1 cellular context compared by ENCODE assay signal in the genomic region with DNA sequence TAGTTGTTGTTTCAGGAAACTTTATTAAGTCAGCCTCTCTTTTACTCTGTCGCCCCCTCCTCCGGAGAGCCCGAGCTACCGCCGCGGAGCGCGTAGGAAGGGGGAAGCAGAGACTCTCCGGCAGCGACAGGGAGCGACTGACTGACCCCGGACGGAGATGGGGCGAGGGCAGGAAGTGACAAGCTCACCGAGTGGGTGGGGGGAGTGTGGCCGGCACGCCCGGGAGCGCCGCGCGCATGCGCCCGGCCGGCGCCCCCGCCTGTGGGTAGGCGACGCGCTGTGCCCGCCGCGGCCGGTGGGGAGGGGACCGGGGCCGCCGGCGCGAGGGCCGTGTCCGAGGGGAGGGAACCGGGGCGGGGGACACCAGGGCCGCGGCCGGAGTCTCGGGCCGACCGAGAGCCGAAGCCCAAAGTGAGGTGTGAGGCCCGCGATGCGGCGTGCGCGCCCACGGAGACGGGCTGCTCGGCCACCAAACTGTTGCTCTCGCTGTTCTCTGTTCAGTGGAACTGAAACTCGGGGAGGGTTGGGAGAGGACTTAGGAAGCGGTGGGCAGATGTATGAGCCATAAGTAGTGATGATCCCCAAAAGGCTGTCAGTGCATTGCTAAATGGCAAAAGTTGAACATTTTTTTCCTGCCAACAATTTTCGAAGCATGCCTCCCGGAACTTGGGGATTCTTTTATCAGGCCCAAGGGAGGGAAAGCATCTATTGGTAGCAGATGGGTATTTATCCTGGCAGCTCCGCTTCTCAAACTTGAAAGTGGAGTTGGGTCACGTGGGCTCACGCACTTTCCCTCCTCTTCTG.
TF ChIP-seq lines count a peak whose summit lies in the region.

A gene with protein sequence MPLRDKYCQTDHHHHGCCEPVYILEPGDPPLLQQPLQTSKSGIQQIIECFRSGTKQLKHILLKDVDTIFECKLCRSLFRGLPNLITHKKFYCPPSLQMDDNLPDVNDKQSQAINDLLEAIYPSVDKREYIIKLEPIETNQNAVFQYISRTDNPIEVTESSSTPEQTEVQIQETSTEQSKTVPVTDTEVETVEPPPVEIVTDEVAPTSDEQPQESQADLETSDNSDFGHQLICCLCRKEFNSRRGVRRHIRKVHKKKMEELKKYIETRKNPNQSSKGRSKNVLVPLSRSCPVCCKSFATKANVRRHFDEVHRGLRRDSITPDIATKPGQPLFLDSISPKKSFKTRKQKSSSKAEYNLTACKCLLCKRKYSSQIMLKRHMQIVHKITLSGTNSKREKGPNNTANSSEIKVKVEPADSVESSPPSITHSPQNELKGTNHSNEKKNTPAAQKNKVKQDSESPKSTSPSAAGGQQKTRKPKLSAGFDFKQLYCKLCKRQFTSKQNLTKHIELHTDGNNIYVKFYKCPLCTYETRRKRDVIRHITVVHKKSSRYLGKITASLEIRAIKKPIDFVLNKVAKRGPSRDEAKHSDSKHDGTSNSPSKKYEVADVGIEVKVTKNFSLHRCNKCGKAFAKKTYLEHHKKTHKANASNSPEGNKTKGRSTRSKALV (minus strand): TSS at position 143 of the 804 bp plus-strand sequence. CDS start 1,151 bp downstream, outside the sequence.

TF ChIP-seq in GM12878, 131 proteins besides CTCF, POLR2A, EP300 and RAD21 (continued from another document and continues in another):
- TF ChIP-seq, protein P1, sequence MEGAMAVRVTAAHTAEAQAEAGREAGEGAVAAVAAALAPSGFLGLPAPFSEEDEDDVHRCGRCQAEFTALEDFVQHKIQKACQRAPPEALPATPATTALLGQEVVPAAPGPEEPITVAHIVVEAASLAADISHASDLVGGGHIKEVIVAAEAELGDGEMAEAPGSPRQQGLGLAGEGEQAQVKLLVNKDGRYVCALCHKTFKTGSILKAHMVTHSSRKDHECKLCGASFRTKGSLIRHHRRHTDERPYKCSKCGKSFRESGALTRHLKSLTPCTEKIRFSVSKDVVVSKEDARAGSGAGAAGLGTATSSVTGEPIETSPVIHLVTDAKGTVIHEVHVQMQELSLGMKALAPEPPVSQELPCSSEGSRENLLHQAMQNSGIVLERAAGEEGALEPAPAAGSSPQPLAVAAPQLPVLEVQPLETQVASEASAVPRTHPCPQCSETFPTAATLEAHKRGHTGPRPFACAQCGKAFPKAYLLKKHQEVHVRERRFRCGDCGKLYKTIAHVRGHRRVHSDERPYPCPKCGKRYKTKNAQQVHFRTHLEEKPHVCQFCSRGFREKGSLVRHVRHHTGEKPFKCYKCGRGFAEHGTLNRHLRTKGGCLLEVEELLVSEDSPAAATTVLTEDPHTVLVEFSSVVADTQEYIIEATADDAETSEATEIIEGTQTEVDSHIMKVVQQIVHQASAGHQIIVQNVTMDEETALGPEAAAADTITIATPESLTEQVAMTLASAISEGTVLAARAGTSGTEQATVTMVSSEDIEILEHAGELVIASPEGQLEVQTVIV (IDR thresholded peaks at IDR 0.05; ENCODE audit: borderline replicate concordance, partially characterized antibody), result no peak
- TF ChIP-seq, protein P2, sequence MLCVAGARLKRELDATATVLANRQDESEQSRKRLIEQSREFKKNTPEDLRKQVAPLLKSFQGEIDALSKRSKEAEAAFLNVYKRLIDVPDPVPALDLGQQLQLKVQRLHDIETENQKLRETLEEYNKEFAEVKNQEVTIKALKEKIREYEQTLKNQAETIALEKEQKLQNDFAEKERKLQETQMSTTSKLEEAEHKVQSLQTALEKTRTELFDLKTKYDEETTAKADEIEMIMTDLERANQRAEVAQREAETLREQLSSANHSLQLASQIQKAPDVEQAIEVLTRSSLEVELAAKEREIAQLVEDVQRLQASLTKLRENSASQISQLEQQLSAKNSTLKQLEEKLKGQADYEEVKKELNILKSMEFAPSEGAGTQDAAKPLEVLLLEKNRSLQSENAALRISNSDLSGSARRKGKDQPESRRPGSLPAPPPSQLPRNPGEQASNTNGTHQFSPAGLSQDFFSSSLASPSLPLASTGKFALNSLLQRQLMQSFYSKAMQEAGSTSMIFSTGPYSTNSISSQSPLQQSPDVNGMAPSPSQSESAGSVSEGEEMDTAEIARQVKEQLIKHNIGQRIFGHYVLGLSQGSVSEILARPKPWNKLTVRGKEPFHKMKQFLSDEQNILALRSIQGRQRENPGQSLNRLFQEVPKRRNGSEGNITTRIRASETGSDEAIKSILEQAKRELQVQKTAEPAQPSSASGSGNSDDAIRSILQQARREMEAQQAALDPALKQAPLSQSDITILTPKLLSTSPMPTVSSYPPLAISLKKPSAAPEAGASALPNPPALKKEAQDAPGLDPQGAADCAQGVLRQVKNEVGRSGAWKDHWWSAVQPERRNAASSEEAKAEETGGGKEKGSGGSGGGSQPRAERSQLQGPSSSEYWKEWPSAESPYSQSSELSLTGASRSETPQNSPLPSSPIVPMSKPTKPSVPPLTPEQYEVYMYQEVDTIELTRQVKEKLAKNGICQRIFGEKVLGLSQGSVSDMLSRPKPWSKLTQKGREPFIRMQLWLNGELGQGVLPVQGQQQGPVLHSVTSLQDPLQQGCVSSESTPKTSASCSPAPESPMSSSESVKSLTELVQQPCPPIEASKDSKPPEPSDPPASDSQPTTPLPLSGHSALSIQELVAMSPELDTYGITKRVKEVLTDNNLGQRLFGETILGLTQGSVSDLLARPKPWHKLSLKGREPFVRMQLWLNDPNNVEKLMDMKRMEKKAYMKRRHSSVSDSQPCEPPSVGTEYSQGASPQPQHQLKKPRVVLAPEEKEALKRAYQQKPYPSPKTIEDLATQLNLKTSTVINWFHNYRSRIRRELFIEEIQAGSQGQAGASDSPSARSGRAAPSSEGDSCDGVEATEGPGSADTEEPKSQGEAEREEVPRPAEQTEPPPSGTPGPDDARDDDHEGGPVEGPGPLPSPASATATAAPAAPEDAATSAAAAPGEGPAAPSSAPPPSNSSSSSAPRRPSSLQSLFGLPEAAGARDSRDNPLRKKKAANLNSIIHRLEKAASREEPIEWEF (IDR thresholded peaks at IDR 0.05; ENCODE audit: insufficient replicate concordance, low read depth, low read length), result no peak
- TF ChIP-seq TCF7 (IDR thresholded peaks at IDR 0.05; ENCODE audit: borderline replicate concordance) (no peak), MTA3 (IDR thresholded peaks at IDR 0.05; ENCODE audit: borderline replicate concordance, low read length) (no peak), SMC3 (IDR thresholded peaks at IDR 0.05; ENCODE audit: borderline replicate concordance, low read length) (no peak), ZNF217 (IDR thresholded peaks at IDR 0.05) (peak; percentile 55; the same call in 1 of the 2 replicates), SIX5 (IDR thresholded peaks at IDR 0.05; ENCODE audit: low read depth, low read length, severe bottlenecking) (peak; percentile 35), SREBF2 (IDR thresholded peaks at IDR 0.05; ENCODE audit: low read length) (no peak), ATF7 (IDR thresholded peaks at IDR 0.05; ENCODE audit: low read depth) (no peak), PAX8 (IDR thresholded peaks at IDR 0.05) (no peak), GATAD2B (conservative IDR thresholded peaks at IDR 0.05; ENCODE audit: low read depth) (peak; percentile 64), NFYA (IDR thresholded peaks at IDR 0.05; ENCODE audit: borderline replicate concordance, low read depth, low read length) (no peak), FOXK2 (IDR thresholded peaks at IDR 0.05) (no peak), FOXM1 (IDR thresholded peaks at IDR 0.05; ENCODE audit: low read depth, low read length) (no peak), TBL1XR1 (IDR thresholded peaks at IDR 0.05; ENCODE audit: low read depth, low read length) (no peak; the same call in 1 of the 2 replicates), SUZ12 (IDR thresholded peaks at IDR 0.05; ENCODE audit: unreplicated experiment) (no peak), BCL11A (IDR thresholded peaks at IDR 0.05; ENCODE audit: low read depth, low read length) (0 out of 2 replicates have a peak, but pooled peaks have one; percentile 38), POLR2AphosphoS5 (IDR thresholded peaks at IDR 0.05; ENCODE audit: low read length) (peak; percentile 96), BRCA1 (IDR thresholded peaks at IDR 0.05; ENCODE audit: low read depth, low read length) (no peak)
- TF ChIP-seq, protein P3, sequence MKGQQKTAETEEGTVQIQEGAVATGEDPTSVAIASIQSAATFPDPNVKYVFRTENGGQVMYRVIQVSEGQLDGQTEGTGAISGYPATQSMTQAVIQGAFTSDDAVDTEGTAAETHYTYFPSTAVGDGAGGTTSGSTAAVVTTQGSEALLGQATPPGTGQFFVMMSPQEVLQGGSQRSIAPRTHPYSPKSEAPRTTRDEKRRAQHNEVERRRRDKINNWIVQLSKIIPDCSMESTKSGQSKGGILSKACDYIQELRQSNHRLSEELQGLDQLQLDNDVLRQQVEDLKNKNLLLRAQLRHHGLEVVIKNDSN (IDR thresholded peaks at IDR 0.05; ENCODE audit: borderline replicate concordance, extremely low read length, insufficient read depth, low read depth, low read length), result peak; percentile 48
- TF ChIP-seq, protein P4, sequence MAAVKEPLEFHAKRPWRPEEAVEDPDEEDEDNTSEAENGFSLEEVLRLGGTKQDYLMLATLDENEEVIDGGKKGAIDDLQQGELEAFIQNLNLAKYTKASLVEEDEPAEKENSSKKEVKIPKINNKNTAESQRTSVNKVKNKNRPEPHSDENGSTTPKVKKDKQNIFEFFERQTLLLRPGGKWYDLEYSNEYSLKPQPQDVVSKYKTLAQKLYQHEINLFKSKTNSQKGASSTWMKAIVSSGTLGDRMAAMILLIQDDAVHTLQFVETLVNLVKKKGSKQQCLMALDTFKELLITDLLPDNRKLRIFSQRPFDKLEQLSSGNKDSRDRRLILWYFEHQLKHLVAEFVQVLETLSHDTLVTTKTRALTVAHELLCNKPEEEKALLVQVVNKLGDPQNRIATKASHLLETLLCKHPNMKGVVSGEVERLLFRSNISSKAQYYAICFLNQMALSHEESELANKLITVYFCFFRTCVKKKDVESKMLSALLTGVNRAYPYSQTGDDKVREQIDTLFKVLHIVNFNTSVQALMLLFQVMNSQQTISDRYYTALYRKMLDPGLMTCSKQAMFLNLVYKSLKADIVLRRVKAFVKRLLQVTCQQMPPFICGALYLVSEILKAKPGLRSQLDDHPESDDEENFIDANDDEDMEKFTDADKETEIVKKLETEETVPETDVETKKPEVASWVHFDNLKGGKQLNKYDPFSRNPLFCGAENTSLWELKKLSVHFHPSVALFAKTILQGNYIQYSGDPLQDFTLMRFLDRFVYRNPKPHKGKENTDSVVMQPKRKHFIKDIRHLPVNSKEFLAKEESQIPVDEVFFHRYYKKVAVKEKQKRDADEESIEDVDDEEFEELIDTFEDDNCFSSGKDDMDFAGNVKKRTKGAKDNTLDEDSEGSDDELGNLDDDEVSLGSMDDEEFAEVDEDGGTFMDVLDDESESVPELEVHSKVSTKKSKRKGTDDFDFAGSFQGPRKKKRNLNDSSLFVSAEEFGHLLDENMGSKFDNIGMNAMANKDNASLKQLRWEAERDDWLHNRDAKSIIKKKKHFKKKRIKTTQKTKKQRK (IDR thresholded peaks at IDR 0.05; ENCODE audit: low read depth, low read length), result no peak
- TF ChIP-seq, protein P5, sequence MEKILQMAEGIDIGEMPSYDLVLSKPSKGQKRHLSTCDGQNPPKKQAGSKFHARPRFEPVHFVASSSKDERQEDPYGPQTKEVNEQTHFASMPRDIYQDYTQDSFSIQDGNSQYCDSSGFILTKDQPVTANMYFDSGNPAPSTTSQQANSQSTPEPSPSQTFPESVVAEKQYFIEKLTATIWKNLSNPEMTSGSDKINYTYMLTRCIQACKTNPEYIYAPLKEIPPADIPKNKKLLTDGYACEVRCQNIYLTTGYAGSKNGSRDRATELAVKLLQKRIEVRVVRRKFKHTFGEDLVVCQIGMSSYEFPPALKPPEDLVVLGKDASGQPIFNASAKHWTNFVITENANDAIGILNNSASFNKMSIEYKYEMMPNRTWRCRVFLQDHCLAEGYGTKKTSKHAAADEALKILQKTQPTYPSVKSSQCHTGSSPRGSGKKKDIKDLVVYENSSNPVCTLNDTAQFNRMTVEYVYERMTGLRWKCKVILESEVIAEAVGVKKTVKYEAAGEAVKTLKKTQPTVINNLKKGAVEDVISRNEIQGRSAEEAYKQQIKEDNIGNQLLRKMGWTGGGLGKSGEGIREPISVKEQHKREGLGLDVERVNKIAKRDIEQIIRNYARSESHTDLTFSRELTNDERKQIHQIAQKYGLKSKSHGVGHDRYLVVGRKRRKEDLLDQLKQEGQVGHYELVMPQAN (conservative IDR thresholded peaks at IDR 0.05), result peak; percentile 14
- TF ChIP-seq, protein P6, sequence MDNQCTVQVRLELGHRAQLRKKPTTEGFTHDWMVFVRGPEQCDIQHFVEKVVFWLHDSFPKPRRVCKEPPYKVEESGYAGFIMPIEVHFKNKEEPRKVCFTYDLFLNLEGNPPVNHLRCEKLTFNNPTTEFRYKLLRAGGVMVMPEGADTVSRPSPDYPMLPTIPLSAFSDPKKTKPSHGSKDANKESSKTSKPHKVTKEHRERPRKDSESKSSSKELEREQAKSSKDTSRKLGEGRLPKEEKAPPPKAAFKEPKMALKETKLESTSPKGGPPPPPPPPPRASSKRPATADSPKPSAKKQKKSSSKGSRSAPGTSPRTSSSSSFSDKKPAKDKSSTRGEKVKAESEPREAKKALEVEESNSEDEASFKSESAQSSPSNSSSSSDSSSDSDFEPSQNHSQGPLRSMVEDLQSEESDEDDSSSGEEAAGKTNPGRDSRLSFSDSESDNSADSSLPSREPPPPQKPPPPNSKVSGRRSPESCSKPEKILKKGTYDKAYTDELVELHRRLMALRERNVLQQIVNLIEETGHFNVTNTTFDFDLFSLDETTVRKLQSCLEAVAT (IDR thresholded peaks at IDR 0.05), result peak; percentile 63
- TF ChIP-seq, protein P7, sequence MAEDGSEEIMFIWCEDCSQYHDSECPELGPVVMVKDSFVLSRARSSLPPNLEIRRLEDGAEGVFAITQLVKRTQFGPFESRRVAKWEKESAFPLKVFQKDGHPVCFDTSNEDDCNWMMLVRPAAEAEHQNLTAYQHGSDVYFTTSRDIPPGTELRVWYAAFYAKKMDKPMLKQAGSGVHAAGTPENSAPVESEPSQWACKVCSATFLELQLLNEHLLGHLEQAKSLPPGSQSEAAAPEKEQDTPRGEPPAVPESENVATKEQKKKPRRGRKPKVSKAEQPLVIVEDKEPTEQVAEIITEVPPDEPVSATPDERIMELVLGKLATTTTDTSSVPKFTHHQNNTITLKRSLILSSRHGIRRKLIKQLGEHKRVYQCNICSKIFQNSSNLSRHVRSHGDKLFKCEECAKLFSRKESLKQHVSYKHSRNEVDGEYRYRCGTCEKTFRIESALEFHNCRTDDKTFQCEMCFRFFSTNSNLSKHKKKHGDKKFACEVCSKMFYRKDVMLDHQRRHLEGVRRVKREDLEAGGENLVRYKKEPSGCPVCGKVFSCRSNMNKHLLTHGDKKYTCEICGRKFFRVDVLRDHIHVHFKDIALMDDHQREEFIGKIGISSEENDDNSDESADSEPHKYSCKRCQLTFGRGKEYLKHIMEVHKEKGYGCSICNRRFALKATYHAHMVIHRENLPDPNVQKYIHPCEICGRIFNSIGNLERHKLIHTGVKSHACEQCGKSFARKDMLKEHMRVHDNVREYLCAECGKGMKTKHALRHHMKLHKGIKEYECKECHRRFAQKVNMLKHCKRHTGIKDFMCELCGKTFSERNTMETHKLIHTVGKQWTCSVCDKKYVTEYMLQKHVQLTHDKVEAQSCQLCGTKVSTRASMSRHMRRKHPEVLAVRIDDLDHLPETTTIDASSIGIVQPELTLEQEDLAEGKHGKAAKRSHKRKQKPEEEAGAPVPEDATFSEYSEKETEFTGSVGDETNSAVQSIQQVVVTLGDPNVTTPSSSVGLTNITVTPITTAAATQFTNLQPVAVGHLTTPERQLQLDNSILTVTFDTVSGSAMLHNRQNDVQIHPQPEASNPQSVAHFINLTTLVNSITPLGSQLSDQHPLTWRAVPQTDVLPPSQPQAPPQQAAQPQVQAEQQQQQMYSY (CRISPR knock-in tag; IDR thresholded peaks at IDR 0.05), result no peak
- TF ChIP-seq, protein P8, sequence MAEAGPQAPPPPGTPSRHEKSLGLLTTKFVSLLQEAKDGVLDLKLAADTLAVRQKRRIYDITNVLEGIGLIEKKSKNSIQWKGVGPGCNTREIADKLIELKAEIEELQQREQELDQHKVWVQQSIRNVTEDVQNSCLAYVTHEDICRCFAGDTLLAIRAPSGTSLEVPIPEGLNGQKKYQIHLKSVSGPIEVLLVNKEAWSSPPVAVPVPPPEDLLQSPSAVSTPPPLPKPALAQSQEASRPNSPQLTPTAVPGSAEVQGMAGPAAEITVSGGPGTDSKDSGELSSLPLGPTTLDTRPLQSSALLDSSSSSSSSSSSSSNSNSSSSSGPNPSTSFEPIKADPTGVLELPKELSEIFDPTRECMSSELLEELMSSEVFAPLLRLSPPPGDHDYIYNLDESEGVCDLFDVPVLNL (IDR thresholded peaks at IDR 0.05; ENCODE audit: low read depth, low read length), result no peak
